In genomic region chr11:31823372-31824371, GRCh38 we compare ENCODE assay signal across 28 cellular contexts. TPM values are rescaled to one million over a fixed set of nuclear protein-coding genes. Genes with fewer than 3 reads are reported as not detected.
DNase-seq lines count a peak whose midpoint lies in the region; TF ChIP-seq lines count a peak whose summit lies in the region.
"Had no signal": no experiment of that assay in that cellular context is flagged by ENCODE, and none has a peak within 500 bp of the region (broad histone marks: within the 10 kb centered on the region; RNA-seq: fewer than 3 reads in every experiment).

No MANE protein-coding gene starts in this region.

- TF ChIP-seq CTCF in brain (conservative IDR thresholded peaks at IDR 0.05) = no peak

- WGBS in mesendoderm (ENCODE audit: extremely low coverage, insufficient coverage, low lambda C conversion rate) = no CpG with 5 or more reads among the region's 33 CpGs

- H3K4me3 ChIP-seq in HAP-1 (no peak overlapping the region), mesendoderm (ENCODE audit: low read length) (no peak overlapping the region)
- H3K4me3 ChIP-seq: BLaER1, Peyer's patch had no signal

- H3K27me3 ChIP-seq in HAP-1 (ENCODE audit: low read depth) (peaks cover 42% of the 10 kb centered on the region), mesendoderm (ENCODE audit: insufficient read depth, low read length, poor library complexity) (peaks cover 77% of the 10 kb centered on the region)

- DNase-seq in HAP-1 (ENCODE audit: low spot score in 2 of 2) (peak; percentile 84 to 98), mesendoderm (peak; percentile 56), NCI-H2029 treated with DMSO at 0.1 percent for 48 hours (lab: John Stamatoyannopoulos, UW) (no peak), NCI-H446 treated with DMSO at 0.1 percent for 48 hours (lab: John Stamatoyannopoulos, UW) (no peak), C1 segment of cervical spinal cord (lab: John Stamatoyannopoulos, UW) (no peak), AG20443 (ENCODE audit: low spot score) (no peak)
- DNase-seq: ACHN; activated CD4-positive, alpha-beta T cell treated with anti-CD3 and anti-CD28 coated beads for 36 hours; activated CD8-positive, alpha-beta memory T cell treated with anti-CD3 and anti-CD28 coated beads for 24 hours; activated naive CD4-positive, alpha-beta T cell treated with anti-CD3 and anti-CD28 coated beads for 36 hours; activated T-cell treated with anti-CD3 and anti-CD28 coated beads, Interleukin-2, amount 50 U/mL, for 4 hours; aorta; central memory CD4-positive, alpha-beta T cell; DND-41; Karpas-422; left colon; MV-4-11; naive B cell; NCI-H1694; NCI-H2171 treated with DMSO at 0.1 percent for 48 hours; NCI-H524 treated with DMSO at 0.1 percent for 48 hours; T-helper 1 cell had no signal

- no peaks in the 10 kb centered on the region for H3K79me1 ChIP-seq in mesendoderm (ENCODE audit: low read length)

- peak overlapping the region in 4 of 5 experiments; percentile 34 to 85 (median 61) for H3K27ac Mint-ChIP-seq in brain
- H3K27ac Mint-ChIP-seq: activated CD4-positive, alpha-beta T cell treated with anti-CD3 and anti-CD28 coated beads for 36 hours; activated naive CD4-positive, alpha-beta T cell treated with anti-CD3 and anti-CD28 coated beads for 36 hours; dendritic cell treated with granulocyte-macrophage colony-stimulating factor and Interleukin-4, amounts not matched to agents 40 ng/mL and 50 ng/mL, for 4 days; memory B cell had no signal

- H3K27me3 Mint-ChIP-seq in brain = peaks cover 79% of the 10 kb centered on the region

- no peak overlapping the region for H4K8ac ChIP-seq in mesendoderm (ENCODE audit: low read depth, low read length)

- H3K36me3 Mint-ChIP-seq in brain = no peaks in the 10 kb centered on the region
- H3K36me3 Mint-ChIP-seq: memory B cell had no signal

- H3K36me3 ChIP-seq in ES-I3 (ENCODE audit: insufficient read depth, low read length) (no peaks in the 10 kb centered on the region), HAP-1 (replicated peaks) (no peaks in the 10 kb centered on the region), mesendoderm (ENCODE audit: control insufficient read depth, insufficient read depth, low read length) (no peaks in the 10 kb centered on the region)
- H3K36me3 ChIP-seq: BLaER1, Peyer's patch had no signal

- no peak overlapping the region for H3K4ac ChIP-seq in mesendoderm (ENCODE audit: low read depth, low read length)

- no peak overlapping the region for H2BK5ac ChIP-seq in mesendoderm (ENCODE audit: low read length)

- H3K4me2 ChIP-seq in mesendoderm (ENCODE audit: low read length) = no peak overlapping the region
- H3K4me2 ChIP-seq: BLaER1 had no signal

- H3K79me2 ChIP-seq in mesendoderm (ENCODE audit: control insufficient read depth, insufficient read depth, low read length) = no peaks in the 10 kb centered on the region

- peak overlapping the region; percentile 19; the same call in 1 of the 2 replicates for H3K9ac ChIP-seq in ES-I3 (ENCODE audit: low read depth, low read length)
- no peak overlapping the region for H3K9ac ChIP-seq in mesendoderm (ENCODE audit: low read length)
- H3K9ac ChIP-seq: BLaER1 had no signal

- no peak overlapping the region for H3K18ac ChIP-seq in mesendoderm (ENCODE audit: low read length)

- no peak overlapping the region for H3K23ac ChIP-seq in mesendoderm (ENCODE audit: low read length)

- H3K4me1 Mint-ChIP-seq in brain = peaks cover 72% of the 10 kb centered on the region

- no peak overlapping the region for H2BK120ac ChIP-seq in mesendoderm (ENCODE audit: low read depth, low read length)

- no peak overlapping the region for H4K5ac ChIP-seq in mesendoderm (ENCODE audit: low read length)

- in situ Hi-C loops in HAP-1 (cut with MboI; ENCODE audit: low sequenced_read_pairs) = no loop called here

- H2AK5ac ChIP-seq in mesendoderm (ENCODE audit: low read length) = no peak overlapping the region

- peak overlapping the region; percentile 27 to 74 (median 63) for H3K4me3 Mint-ChIP-seq in brain
- H3K4me3 Mint-ChIP-seq: activated CD4-positive, alpha-beta T cell treated with anti-CD3 and anti-CD28 coated beads for 36 hours; activated naive CD4-positive, alpha-beta T cell treated with anti-CD3 and anti-CD28 coated beads for 36 hours; activated T-cell treated with anti-CD3 and anti-CD28 coated beads, Interleukin-2, amount 50 U/mL, for 4 hours; dendritic cell treated with granulocyte-macrophage colony-stimulating factor and Interleukin-4, amounts not matched to agents 40 ng/mL and 50 ng/mL, for 4 days; memory B cell had no signal

- H3K4me1 ChIP-seq in ES-I3 (ENCODE audit: insufficient read depth, low read length) (peaks cover 16% of the 10 kb centered on the region), HAP-1 (peaks cover 25% of the 10 kb centered on the region), mesendoderm (ENCODE audit: control insufficient read depth, low read depth, low read length) (peaks cover 2% of the 10 kb centered on the region)
- H3K4me1 ChIP-seq: BLaER1 had no signal

- peaks cover 0 to 8% (median 0%) of the 10 kb centered on the region in 5 experiments for H3K9me3 Mint-ChIP-seq in brain
- H3K9me3 Mint-ChIP-seq: activated naive CD4-positive, alpha-beta T cell treated with anti-CD3 and anti-CD28 coated beads for 36 hours; dendritic cell treated with granulocyte-macrophage colony-stimulating factor and Interleukin-4, amounts not matched to agents 40 ng/mL and 50 ng/mL, for 4 days; memory B cell had no signal

- H2BK15ac ChIP-seq in mesendoderm (replicated peaks; ENCODE audit: low read depth) = no peak overlapping the region

- no peak overlapping the region for H3K27ac ChIP-seq in mesendoderm (ENCODE audit: low read depth, low read length)
- H3K27ac ChIP-seq: BLaER1, Peyer's patch had no signal

- H3K9me3 ChIP-seq in ES-I3 (ENCODE audit: control insufficient read depth, insufficient read depth, low read length) (no peaks in the 10 kb centered on the region), HAP-1 (no peaks in the 10 kb centered on the region)
- H3K9me3 ChIP-seq: Peyer's patch had no signal

- H3K56ac ChIP-seq in mesendoderm (ENCODE audit: low read length) = peak overlapping the region; percentile 28

RNA-seq across cellular contexts. Expression of gene PAX6, which starts 12.6 kb away (rescaled TPM):
- polyA plus RNA-seq in brain (ENCODE audit: insufficient read depth, low read depth, low replicate concordance) = 16.7 TPM
- 0.32 TPM for polyA plus RNA-seq in mesendoderm (2013, experiment 1 of 2)
- 0.24 TPM for polyA plus RNA-seq in mesendoderm (2013, experiment 2 of 2)

Comparison
In these comparisons a context has a peak if more than half of its experiments do, and no peak if none do; other contexts are left out.
1. DNase-seq: peak in HAP-1 (2 of 2) and mesendoderm (single experiment); none in NCI-H2029 treated with DMSO at 0.1 percent for 48 hours (single experiment), NCI-H446 treated with DMSO at 0.1 percent for 48 hours (single experiment), C1 segment of cervical spinal cord (0 of 14) and AG20443 (single experiment).